In the genomic region with DNA sequence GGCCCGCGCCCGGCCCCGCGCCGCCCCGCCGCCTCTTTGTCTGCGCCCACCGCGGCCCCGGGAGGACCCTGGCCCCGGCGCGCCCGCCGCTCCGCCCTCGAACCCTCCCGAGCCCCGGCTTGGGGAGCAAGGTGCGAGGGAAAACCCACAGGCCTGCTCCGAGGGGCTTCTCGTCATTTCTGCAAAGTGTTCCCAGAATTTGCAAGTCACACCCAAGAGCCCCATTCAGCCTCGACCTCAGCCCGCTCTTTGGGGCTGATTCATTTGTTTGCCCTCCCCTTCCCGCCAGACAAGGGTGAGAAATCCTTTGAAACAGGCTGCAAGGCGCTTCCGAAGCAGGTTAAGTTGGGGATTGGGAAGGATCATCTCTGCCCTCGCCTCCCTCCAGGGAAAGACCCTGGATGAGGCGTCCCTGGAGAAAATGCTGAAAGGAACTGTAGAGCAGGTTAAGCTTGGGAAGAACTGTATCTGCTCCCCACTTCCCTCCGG, we compare ENCODE assay signal across 8 cellular contexts. TPM values are rescaled to one million over a fixed set of nuclear protein-coding genes. Genes with fewer than 3 reads are reported as not detected.
DNase-seq lines count a peak whose midpoint lies in the region; ATAC-seq and TF ChIP-seq lines count a peak whose summit lies in the region.

No MANE protein-coding gene starts in this region.

- peak overlapping the region; percentile 73 to 94 (median 86) for H3K4me3 Mint-ChIP-seq in naive thymus-derived CD8-positive, alpha-beta T cell

- H3K27ac Mint-ChIP-seq in naive thymus-derived CD8-positive, alpha-beta T cell: peak overlapping the region; percentile 72 to 92 (median 87)

- peaks cover 15% of the 10 kb centered on the region for H3K36me3 ChIP-seq in MG63
- H3K36me3 ChIP-seq in thoracic aorta: no peaks in the 10 kb centered on the region

- peak overlapping the region; percentile 57 for H3K4me3 ChIP-seq in MG63
- H3K4me3 ChIP-seq in epithelial cell of esophagus (ENCODE audit: low read length): peak overlapping the region; percentile 61
- H3K4me3 ChIP-seq in thoracic aorta: peak overlapping the region; percentile 77

- no peaks in the 10 kb centered on the region for H3K27me3 ChIP-seq in MG63
- H3K27me3 ChIP-seq in thoracic aorta (replicated peaks; ENCODE audit: insufficient read depth): no peaks in the 10 kb centered on the region

- ATAC-seq in naive thymus-derived CD8-positive, alpha-beta T cell: peak; percentile 9 to 14
- ATAC-seq in thoracic aorta (ENCODE audit: insufficient number of reproducible peaks, low FRiP score, low read depth) (peak; percentile 40), GM18517 (IDR thresholded peaks at IDR 0.05; ENCODE audit: unreplicated experiment) (no peak)

- POLR2A ChIA-PET in naive thymus-derived CD8-positive, alpha-beta T cell (lab: Charles Lee): interaction anchor here (1.1 kb wide), 1 partner anchor 29 kb away, joined by 4 read pairs; no protein-coding TSS in a partner anchor

- no peaks in the 10 kb centered on the region for H3K27me3 Mint-ChIP-seq in naive thymus-derived CD8-positive, alpha-beta T cell

- peaks cover 0 to 2% (median 0%) of the 10 kb centered on the region in 3 donors for H3K36me3 Mint-ChIP-seq in naive thymus-derived CD8-positive, alpha-beta T cell

- DNase-seq in NCI-H82 (lab: John Stamatoyannopoulos, UW) (peak; percentile 84), NCI-H82 treated with DMSO at 0.1 percent for 48 hours (lab: John Stamatoyannopoulos, UW; ENCODE audit: unreplicated experiment) (no peak), MG63 (peak; percentile 61), epithelial cell of esophagus (ENCODE audit: low read depth) (peak; percentile 82), thoracic aorta (ENCODE audit: low spot score) (no peak)
- DNase-seq in activated CD4-positive, alpha-beta T cell treated with anti-CD3 and anti-CD28 coated beads, Interleukin-2, amount 50 U/mL, for 4 hours: peak; percentile 49 to 54
- DNase-seq in naive thymus-derived CD8-positive, alpha-beta T cell: peak in 7 of 10 donors; percentile 2 to 44 (median 14)

- no peaks in the 10 kb centered on the region for H3K9me3 Mint-ChIP-seq in naive thymus-derived CD8-positive, alpha-beta T cell

- H3K4me1 Mint-ChIP-seq in naive thymus-derived CD8-positive, alpha-beta T cell: peaks cover 11 to 42% (median 27%) of the 10 kb centered on the region in 4 donors

- peaks cover 19 to 35% of the 10 kb centered on the region in 2 donors for H3K4me1 ChIP-seq in thoracic aorta (ENCODE audit: control insufficient read depth in 1 of 2, low read depth in 2 of 2)

- TF ChIP-seq CTCF in epithelial cell of esophagus (IDR thresholded peaks at IDR 0.05; ENCODE audit: insufficient read depth, low read depth, low read length, missing control alignments): no peak
- no peak for TF ChIP-seq CTCF in thoracic aorta (IDR thresholded peaks at IDR 0.05)

- peak overlapping the region; percentile 85 to 89 for H3K27ac ChIP-seq in thoracic aorta

- no peaks in the 10 kb centered on the region for H3K9me3 ChIP-seq in MG63
- no peaks in the 10 kb centered on the region for H3K9me3 ChIP-seq in thoracic aorta

RNA-seq across cellular contexts. Expression of gene CLIP1, which starts 0.3 kb away (rescaled TPM):
- total RNA-seq in MG63 (2014; rRNA removed; shearing (Covaris generic); ENCODE audit: low replicate concordance): 23.9 and 75.3 TPM in 2 replicates
- 10 to 100 TPM; 39.5 to 48.7 TPM for total RNA-seq in naive thymus-derived CD8-positive, alpha-beta T cell
- 10 to 100 TPM in 1 of 3 donors, 1 to 10 TPM in 2; 6.3 to 20.4 (median 9.4) TPM for polyA plus RNA-seq in naive thymus-derived CD8-positive, alpha-beta T cell
- total RNA-seq in thoracic aorta: 100 to 1,000 TPM in 1 of 2 donors, 10 to 100 TPM in 1; 91.2 to 180 TPM

Comparison
In these comparisons a context has a peak if more than half of its experiments do, and no peak if none do; other contexts are left out.
1. DNase-seq: peak in NCI-H82 (single experiment), MG63 (single experiment), activated CD4-positive, alpha-beta T cell treated with anti-CD3 and anti-CD28 coated beads, Interleukin-2, amount 50 U/mL, for 4 hours (2 of 2), epithelial cell of esophagus (single experiment) and naive thymus-derived CD8-positive, alpha-beta T cell (7 of 10); none in NCI-H82 treated with DMSO at 0.1 percent for 48 hours (single experiment) and thoracic aorta (single experiment).
2. Peak in every context shown above with its lines, with median percentiles within 50 percentile points of each other: H3K4me3 ChIP-seq.